ENCODE assay signal across 8 cellular contexts in genomic region chr7:134750083-134751062, GRCh38. TPM values are rescaled to one million over a fixed set of nuclear protein-coding genes. Genes with fewer than 3 reads are reported as not detected.
A peak's percentile ranks its signal among the peaks of the same experiment; 100 is the strongest.
DNase-seq lines count a peak whose midpoint lies in the region; ATAC-seq lines count a peak whose summit lies in the region.

No MANE protein-coding gene starts in this region.

- DNase-seq in Right ventricle myocardium inferior (ENCODE audit: missing footprints) (no peak), cardiac septum (ENCODE audit: low spot score) (no peak), Karpas-422 (peak; percentile 87), myocyte (ENCODE audit: low read depth) (peak; percentile 63)
- peak; percentile 67 for DNase-seq in activated CD4-positive, alpha-beta T cell treated with anti-CD3 and anti-CD28 coated beads, Interleukin-2, amount 50 U/mL, for 1 hour
- peak; percentile 56 for DNase-seq in effector CD8-positive, alpha-beta T cell (lab: John Stamatoyannopoulos, UW)
- peak; percentile 11 to 62 (median 54) for DNase-seq in stimulated activated naive CD4-positive, alpha-beta T cell (lab: John Stamatoyannopoulos, UW)

- H2AFZ ChIP-seq in Karpas-422 (ENCODE audit: low read length): no peak overlapping the region

- H3K27ac ChIP-seq in Karpas-422 (ENCODE audit: low read length): no peak overlapping the region

- no peaks in the 10 kb centered on the region for H3K9me2 ChIP-seq in Karpas-422 (replicated peaks; ENCODE audit: insufficient read depth, low read length)

- no peaks in the 10 kb centered on the region for H3K36me3 ChIP-seq in Karpas-422 (ENCODE audit: insufficient read depth, low read length)

- no peaks in the 10 kb centered on the region for H3K79me2 ChIP-seq in Karpas-422 (ENCODE audit: low read length)

- peak; percentile 50 for ATAC-seq in Right ventricle myocardium inferior
- ATAC-seq in GM18519 (IDR thresholded peaks at IDR 0.05; ENCODE audit: low FRiP score, unreplicated experiment): no peak

- intact Hi-C loops in Right ventricle myocardium inferior (cut with DNase I): no loop called here
- intact Hi-C loops in cardiac septum (cut with DNase I): loop anchor here (5.0 kb wide), 2 partner anchors 58 to 103 kb away; partner anchors contain the start of gene BPGM

- no peak overlapping the region for H3K9ac ChIP-seq in Karpas-422 (ENCODE audit: low read length)

- no peaks in the 10 kb centered on the region for H3K9me3 ChIP-seq in Karpas-422 (ENCODE audit: low read length)

- H3K27me3 ChIP-seq in Karpas-422 (ENCODE audit: low read length): no peaks in the 10 kb centered on the region

- H4K20me1 ChIP-seq in Karpas-422 (ENCODE audit: insufficient read depth, low read depth, low read length): no peaks in the 10 kb centered on the region

- no peak overlapping the region for H3K4me3 ChIP-seq in Karpas-422 (ENCODE audit: low read length)

- no peaks in the 10 kb centered on the region for H3K4me1 ChIP-seq in Karpas-422 (ENCODE audit: low read length)

- no peak overlapping the region for H3K4me2 ChIP-seq in Karpas-422 (ENCODE audit: low read depth, low read length, poor library complexity, severe bottlenecking)

RNA-seq across cellular contexts. Expression of gene CALD1, which starts 29.1 kb away (rescaled TPM):
- total RNA-seq in Right ventricle myocardium inferior (99.1 TPM), cardiac septum (237 TPM), myocyte (202 and 228 TPM in 2 replicates)
- 1.0 TPM in 1 of 2 replicates, not detected in the other for total RNA-seq in Karpas-422 (2014; rRNA removed; shearing (Covaris generic); ENCODE audit: low replicate concordance)
- 947 TPM for polyA plus RNA-seq in myocyte (2012)

Comparison
In these comparisons a context has a peak if more than half of its experiments do, and no peak if none do; other contexts are left out.
1. DNase-seq: peak in Karpas-422 (single experiment), activated CD4-positive, alpha-beta T cell treated with anti-CD3 and anti-CD28 coated beads, Interleukin-2, amount 50 U/mL, for 1 hour (single experiment), effector CD8-positive, alpha-beta T cell (single experiment), myocyte (single experiment) and stimulated activated naive CD4-positive, alpha-beta T cell (6 of 6); none in Right ventricle myocardium inferior (single experiment) and cardiac septum (single experiment).
2. RNA of gene CALD1, which starts 29.1 kb away (total RNA-seq): 237 TPM in cardiac septum (single experiment), 202 to 228 TPM in myocyte and 99.1 TPM in Right ventricle myocardium inferior (single experiment); 1.0 TPM in Karpas-422; every median in the first group is over 10 times any median in the second.